Comparison of ENCODE assay signal across 16 cellular contexts in the genomic region with DNA sequence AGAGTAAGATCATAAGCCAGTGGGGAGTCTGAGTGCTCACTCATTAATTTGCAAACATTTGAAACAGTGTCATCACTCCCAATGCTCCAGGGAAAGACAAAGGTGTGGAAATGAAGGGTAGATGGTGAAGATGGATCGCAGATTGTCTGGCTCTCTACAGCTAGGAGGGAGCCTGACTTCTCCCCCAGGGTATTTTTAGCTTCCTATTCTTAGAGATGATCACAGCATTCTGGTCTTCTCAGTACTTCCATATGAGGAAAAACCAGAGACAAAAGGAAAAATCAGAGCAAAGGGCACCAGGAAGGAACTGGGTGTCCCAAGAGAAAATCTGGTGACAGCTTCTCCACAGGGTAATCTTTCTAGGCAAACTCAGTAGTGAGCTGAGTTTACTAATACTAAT.
"Had no signal": no experiment of that assay in that cellular context is flagged by ENCODE, and none has a peak within 500 bp of the region (broad histone marks: within the 10 kb centered on the region; RNA-seq: fewer than 3 reads in every experiment).

No MANE protein-coding gene starts in this region.

- DNase-seq: effector memory CD4-positive, alpha-beta T cell; gastrocnemius medialis; lower lobe of right lung; midbrain; naive thymus-derived CD4-positive, alpha-beta T cell; psoas muscle; retina; sigmoid colon; small intestine; stimulated activated CD4-positive, alpha-beta T cell treated with anti-CD3 and anti-CD28 coated beads, Interleukin-12 subunit alpha, Interleukin-12 subunit beta, amount 100 ng/mL, for 4 hours; stimulated activated naive CD4-positive, alpha-beta T cell; stomach; substantia nigra; trophoblast cell had no signal

- ATAC-seq: esophagus mucosa; gastrocnemius medialis; left lobe of liver; lower lobe of right lung; naive thymus-derived CD4-positive, alpha-beta T cell; psoas muscle had no signal
